Comparison of ENCODE assay signal across 8 cellular contexts in the genomic region with DNA sequence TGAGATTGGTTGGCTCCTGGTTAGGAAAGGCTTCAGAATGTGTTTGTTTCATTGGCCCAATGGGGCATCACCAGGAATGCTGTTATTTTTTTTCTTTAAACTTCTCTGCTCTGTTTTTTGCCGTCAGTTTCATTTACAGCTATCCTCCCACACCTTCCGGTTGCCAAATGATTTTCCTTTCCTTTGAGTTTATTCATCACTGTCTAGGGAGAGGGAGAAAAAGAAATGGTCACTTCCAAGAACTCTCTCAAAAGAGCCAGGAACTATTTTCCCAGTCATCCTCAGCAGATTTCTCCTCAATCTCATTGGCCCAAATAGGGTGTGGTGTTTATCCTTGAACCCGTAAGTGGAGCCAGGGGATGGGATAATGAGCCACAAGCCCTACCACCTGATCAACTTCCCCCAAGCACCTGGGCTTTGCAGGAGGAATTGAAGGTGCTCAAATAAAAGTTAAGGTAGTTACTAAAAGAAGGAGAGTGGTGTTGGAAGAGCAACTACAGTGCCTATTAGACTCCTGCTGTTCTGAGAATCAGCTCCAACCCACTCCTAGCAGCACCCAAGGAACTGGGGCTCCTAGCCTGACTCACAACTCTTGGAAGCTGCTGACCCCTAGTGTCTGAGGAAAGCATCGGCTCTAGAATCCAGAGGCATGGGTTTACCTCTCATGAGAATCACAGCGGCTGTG. TPM values are rescaled to one million over a fixed set of nuclear protein-coding genes. Genes with fewer than 3 reads are reported as not detected.
DNase-seq lines count a peak whose midpoint lies in the region; ATAC-seq and TF ChIP-seq lines count a peak whose summit lies in the region.

No MANE protein-coding gene starts in this region.

- H3K27me3 ChIP-seq in endodermal cell (ENCODE audit: control insufficient read depth, insufficient read depth, low read length, poor library complexity, severe bottlenecking) (no peaks in the 10 kb centered on the region), upper lobe of left lung (no peaks in the 10 kb centered on the region)

- no peaks in the 10 kb centered on the region for H3K4me1 ChIP-seq in endodermal cell (ENCODE audit: control insufficient read depth, insufficient read depth, low read length)
- H3K4me1 ChIP-seq in upper lobe of left lung: peaks cover 0 to 17% (median 0%) of the 10 kb centered on the region in 4 donors

- no peak for TF ChIP-seq EP300 in upper lobe of left lung (IDR thresholded peaks at IDR 0.05)

- H3K9me3 ChIP-seq in SK-N-MC (ENCODE audit: low read depth, low read length) (no peaks in the 10 kb centered on the region), endodermal cell (ENCODE audit: control insufficient read depth, low read length) (no peaks in the 10 kb centered on the region), upper lobe of left lung (no peaks in the 10 kb centered on the region)

- peak; percentile 94 for TF ChIP-seq CTCF in endodermal cell (conservative IDR thresholded peaks at IDR 0.05)
- TF ChIP-seq CTCF in upper lobe of left lung (IDR thresholded peaks at IDR 0.05): peak; percentile 69 to 85 (median 82)

- no peaks in the 10 kb centered on the region for H3K36me3 Mint-ChIP-seq in endodermal cell (ENCODE audit: low read depth)

- H3K27ac Mint-ChIP-seq in endodermal cell: no peak overlapping the region

- no peak overlapping the region for H3K4me3 Mint-ChIP-seq in endodermal cell

- no peaks in the 10 kb centered on the region for H3K9me3 Mint-ChIP-seq in endodermal cell

- 73% methylated on average over 5 of the region's 5 CpGs; no CpG with 5 or more reads in 1 of the 2 experiments for WGBS in endodermal cell (ENCODE audit: insufficient coverage in 1 of 2, insufficient read length in 1 of 2), 2 experiments
- 43 to 44% methylated on average over 5 of the region's 5 CpGs for WGBS in upper lobe of left lung, 2 donors

- H3K36me3 ChIP-seq in SK-N-MC (ENCODE audit: insufficient read depth, low read length): no peaks in the 10 kb centered on the region
- H3K36me3 ChIP-seq in endodermal cell (ENCODE audit: control insufficient read depth, insufficient read depth, low read length): no peaks in the 10 kb centered on the region
- no peaks in the 10 kb centered on the region for H3K36me3 ChIP-seq in upper lobe of left lung

- DNase-seq in AG20443 (ENCODE audit: low spot score) (peak; percentile 89), NCI-H1092 treated with DMSO at 0.1 percent for 48 hours (lab: John Stamatoyannopoulos, UW) (peak; percentile 64), SK-N-MC (ENCODE audit: low read depth, low spot score) (peak; percentile 44), endodermal cell (peak; percentile 91), midbrain (lab: John Stamatoyannopoulos, UW) (peak; percentile 92), upper lobe of left lung (peak in 1 of 2 donors; percentile 73)

- TF ChIP-seq POLR2A in upper lobe of left lung (IDR thresholded peaks at IDR 0.05): no peak

- peaks cover 3% of the 10 kb centered on the region for H3K4me1 Mint-ChIP-seq in endodermal cell

- H3K27ac ChIP-seq in SK-N-MC (no peak overlapping the region), endodermal cell (ENCODE audit: low read depth, low read length) (no peak overlapping the region), upper lobe of left lung (no peak overlapping the region)

- peaks cover 27% of the 10 kb centered on the region for H3K27me3 Mint-ChIP-seq in endodermal cell (ENCODE audit: insufficient read depth)

- H3K4me3 ChIP-seq in SK-N-MC (no peak overlapping the region), endodermal cell (ENCODE audit: low read length) (no peak overlapping the region), upper lobe of left lung (no peak overlapping the region)

- peak; percentile 99 for ATAC-seq in GM18502 (IDR thresholded peaks at IDR 0.05; ENCODE audit: poor library complexity, unreplicated experiment)
- ATAC-seq in HG02763 (IDR thresholded peaks at IDR 0.05; ENCODE audit: unreplicated experiment): peak; percentile 90
- ATAC-seq in upper lobe of left lung (ENCODE audit: low FRiP score in 2 of 2): peak; percentile 90 to 93

- no peak overlapping the region for H3K9ac ChIP-seq in SK-N-MC (ENCODE audit: insufficient read length)
- H3K9ac ChIP-seq in endodermal cell (ENCODE audit: extremely low read depth, low read length, poor library complexity, severe bottlenecking): no peak overlapping the region

RNA-seq across cellular contexts. Expression of a gene that starts 34.8 kb away (rescaled TPM):
- total RNA-seq in endodermal cell (under 1 TPM; 0.64 to 0.84 TPM), upper lobe of left lung (10 to 100 TPM in 3 of 6 donors, 1 to 10 TPM in 3; 6.3 to 28.7 (median 9.5) TPM)
- polyA plus RNA-seq in endodermal cell (2013, experiment 1 of 2): 54.3 TPM
- 49.1 TPM for polyA plus RNA-seq in endodermal cell (2013, experiment 2 of 2)
